8 cellular contexts compared by ENCODE assay signal in the genomic region with DNA sequence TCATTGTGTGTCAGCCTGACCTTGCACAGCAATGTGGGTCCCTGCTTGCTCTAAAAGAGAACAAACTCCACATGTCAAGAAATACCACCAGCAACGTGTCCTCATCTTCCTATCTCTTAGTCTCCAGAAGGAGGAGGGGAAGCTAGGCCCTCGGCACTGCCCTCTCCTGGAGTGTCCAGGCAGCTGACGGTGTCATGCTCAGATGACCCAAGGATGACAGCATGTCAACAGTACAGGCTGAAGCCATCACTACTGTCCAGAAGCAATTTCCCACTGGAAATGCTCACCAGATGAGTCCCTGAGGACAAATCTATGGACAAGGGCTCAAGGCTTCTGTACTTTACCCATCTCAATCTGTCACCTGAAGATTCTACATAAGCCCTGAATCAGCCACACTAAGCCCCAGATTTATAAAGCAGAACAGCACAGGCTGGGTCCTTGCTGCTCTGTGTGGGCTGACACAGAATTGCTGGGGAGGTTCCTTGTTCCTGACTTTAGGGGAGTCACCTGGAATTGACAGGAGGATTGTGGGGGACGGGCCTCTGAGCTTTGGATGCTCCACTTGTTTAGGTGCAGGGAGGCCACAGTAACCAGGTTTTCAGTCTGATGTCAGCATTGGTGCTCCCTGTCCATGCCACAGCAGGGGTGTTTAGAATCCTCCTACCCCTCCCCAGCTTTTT.
DNase-seq lines count a peak whose midpoint lies in the region; ATAC-seq and TF ChIP-seq lines count a peak whose summit lies in the region.

No MANE protein-coding gene starts in this region.

- no TSS peak for BruUV-seq in A673 (replicated peaks; lab: Mats Ljungman, UMichigan)

- intact Hi-C loops in A673 (cut with micrococcal nuclease; ENCODE audit: unreplicated experiment) (no loop called here), adrenal gland (cut with DNase I) (loop anchor here in 1 of 2 donors (10.0 kb wide), 1 partner anchor 177 kb away; no protein-coding TSS in a partner anchor), aorta (cut with DNase I) (loop anchor here in 1 of 2 donors (5.0 kb wide), 1 partner anchor 84 kb away; no protein-coding TSS in a partner anchor)

- DNase-seq in A673 (ENCODE audit: low spot score) (peak; percentile 21), HFF-Myc (ENCODE audit: extremely low read depth, low read depth) (no peak), adrenal gland (peak; percentile 35 to 88 (median 70)), iPS-NIHi7 (ENCODE audit: extremely low spot score) (peak; percentile 79), aorta (peak in 1 of 2 donors; percentile 57)

- CTCF ChIA-PET in A673 (lab: Charles Lee) = interaction anchor here (0.7 kb wide), 1 partner anchor 87 kb away, joined by 4 read pairs; no protein-coding TSS in a partner anchor

- H3K27ac ChIP-seq in A673 (ENCODE audit: low read depth, low read length, poor library complexity, severe bottlenecking) = no peak overlapping the region
- H3K27ac ChIP-seq in adrenal gland = peak overlapping the region in 1 of 5 donors; percentile 3
- H3K27ac ChIP-seq in aorta (ENCODE audit: low read depth in 1 of 2, low read length in 2 of 2) = peak overlapping the region in 1 of 2 donors; percentile 14

- POLR2A ChIA-PET in A673 (lab: Charles Lee; ENCODE audit: low non-redundant PET) = no interaction called here

- H3K27me3 ChIP-seq in A673 (replicated peaks; ENCODE audit: insufficient read depth, low read depth, low read length, poor library complexity) (no peaks in the 10 kb centered on the region), adrenal gland (no peaks in the 10 kb centered on the region), aorta (ENCODE audit: control insufficient read depth in 1 of 2, insufficient read depth in 2 of 2, low read length in 1 of 2) (no peaks in the 10 kb centered on the region)

- ATAC-seq in aorta (ENCODE audit: low FRiP score) (peak; percentile 53), HG03135 (IDR thresholded peaks at IDR 0.05; ENCODE audit: unreplicated experiment) (no peak), HG03439 (IDR thresholded peaks at IDR 0.05; ENCODE audit: unreplicated experiment) (no peak), GM21723 (IDR thresholded peaks at IDR 0.05; ENCODE audit: unreplicated experiment) (no peak)

- no peak for TF ChIP-seq POLR2A in adrenal gland (IDR thresholded peaks at IDR 0.05)

- H3K4me3 ChIP-seq in A673 (ENCODE audit: low read depth, low read length, poor library complexity, severe bottlenecking) = no peak overlapping the region
- H3K4me3 ChIP-seq in HFF-Myc (replicated peaks; ENCODE audit: low read depth, low read length) = no peak overlapping the region
- H3K4me3 ChIP-seq in adrenal gland = no peak overlapping the region
- no peak overlapping the region for H3K4me3 ChIP-seq in aorta (ENCODE audit: low read length in 2 of 2)

- TF ChIP-seq CTCF in A673 (conservative IDR thresholded peaks at IDR 0.05; ENCODE audit: low read depth, low read length) (peak; percentile 46), HFF-Myc (IDR thresholded peaks at IDR 0.05; ENCODE audit: low read depth, low read length, missing control alignments) (peak; percentile 59), adrenal gland (IDR thresholded peaks at IDR 0.05) (peak; percentile 30 to 70 (median 57))

- H3K9me3 ChIP-seq in A673 (ENCODE audit: low read depth, low read length, poor library complexity, severe bottlenecking) (no peaks in the 10 kb centered on the region), adrenal gland (replicated peaks in 1 of 3) (no peaks in the 10 kb centered on the region), aorta (ENCODE audit: control insufficient read depth, low read length) (no peaks in the 10 kb centered on the region)

- no peaks in the 10 kb centered on the region for H3K36me3 ChIP-seq in A673 (ENCODE audit: insufficient read depth, low read length, poor library complexity, severe bottlenecking)
- no peaks in the 10 kb centered on the region for H3K36me3 ChIP-seq in adrenal gland (replicated peaks in 1 of 2)
- H3K36me3 ChIP-seq in aorta (ENCODE audit: control insufficient read depth in 1 of 2, insufficient read depth in 2 of 2, low read length in 1 of 2) = no peaks in the 10 kb centered on the region

- WGBS in adrenal gland, 4 donors = 41 to 57% (median 53%) methylated on average over 2 to 4 of the region's 4 CpGs
- 77 to 86% methylated on average over 4 of the region's 4 CpGs for WGBS in aorta, 2 donors

- peaks cover 4% of the 10 kb centered on the region for H3K4me1 ChIP-seq in A673 (ENCODE audit: insufficient read depth, low read length, poor library complexity, severe bottlenecking)
- no peaks in the 10 kb centered on the region for H3K4me1 ChIP-seq in adrenal gland (replicated peaks in 1 of 2)
- no peaks in the 10 kb centered on the region for H3K4me1 ChIP-seq in aorta (ENCODE audit: control insufficient read depth in 1 of 2, insufficient read depth in 2 of 2, low read length in 2 of 2)
